Comparison of ENCODE assay signal across 14 cellular contexts in genomic region chr10:100888957-100889356, GRCh38. TPM values are rescaled to one million over a fixed set of nuclear protein-coding genes. Genes with fewer than 3 reads are reported as not detected.
DNase-seq lines count a peak whose midpoint lies in the region; ATAC-seq and TF ChIP-seq lines count a peak whose summit lies in the region.
"Had no signal": no experiment of that assay in that cellular context is flagged by ENCODE, and none has a peak within 500 bp of the region (broad histone marks: within the 10 kb centered on the region; RNA-seq: fewer than 3 reads in every experiment).

No MANE protein-coding gene starts in this region.

- H3K4me3 Mint-ChIP-seq in CD4-positive, alpha-beta memory T cell: no peak overlapping the region
- H3K4me3 Mint-ChIP-seq: CD8-positive, alpha-beta memory T cell; memory B cell had no signal

- H3K36me3 Mint-ChIP-seq in CD4-positive, alpha-beta memory T cell: no peaks in the 10 kb centered on the region
- H3K36me3 Mint-ChIP-seq: CD8-positive, alpha-beta memory T cell; memory B cell had no signal

- BruUV-seq in A673 (replicated peaks; lab: Mats Ljungman, UMichigan) (no TSS peak), PC-3 (replicated peaks; lab: Mats Ljungman, UMichigan) (no TSS peak)

- H3K9ac ChIP-seq in PC-3 (ENCODE audit: low read length): no peak overlapping the region

- H2AFZ ChIP-seq in PC-3 (ENCODE audit: low read length): no peak overlapping the region

- H3K9me3 ChIP-seq in A673 (ENCODE audit: low read depth, low read length, poor library complexity, severe bottlenecking) (no peaks in the 10 kb centered on the region), PC-3 (ENCODE audit: low read length) (no peaks in the 10 kb centered on the region)
- H3K9me3 ChIP-seq in CD4-positive, alpha-beta memory T cell (ENCODE audit: control insufficient read depth in 1 of 2, low read length in 2 of 2): no peaks in the 10 kb centered on the region
- H3K9me3 ChIP-seq: gastroesophageal sphincter, HAP-1 had no signal

- no peak overlapping the region for H3K4me3 ChIP-seq in A673 (ENCODE audit: low read depth, low read length, poor library complexity, severe bottlenecking)
- H3K4me3 ChIP-seq in GM12865 (ENCODE audit: low read depth, low read length): no peak overlapping the region
- H3K4me3 ChIP-seq in PC-3 (ENCODE audit: low read length): no peak overlapping the region
- H3K4me3 ChIP-seq in fibroblast of mammary gland (ENCODE audit: control insufficient read depth, low read depth, low read length): no peak overlapping the region
- no peak overlapping the region for H3K4me3 ChIP-seq in CD4-positive, alpha-beta memory T cell (ENCODE audit: low read length in 2 of 2)
- H3K4me3 ChIP-seq: gastroesophageal sphincter, HAP-1, SK-N-MC had no signal

- no peaks in the 10 kb centered on the region for H3F3A ChIP-seq in PC-3 (ENCODE audit: low read length, unreplicated experiment)

- H3K4me1 ChIP-seq in A673 (ENCODE audit: insufficient read depth, low read length, poor library complexity, severe bottlenecking): peaks cover 35% of the 10 kb centered on the region
- peaks cover 20% of the 10 kb centered on the region for H3K4me1 ChIP-seq in PC-3 (ENCODE audit: insufficient read depth, low read length)
- no peaks in the 10 kb centered on the region for H3K4me1 ChIP-seq in CD4-positive, alpha-beta memory T cell (ENCODE audit: insufficient read depth, low read length)

- H3K27ac Mint-ChIP-seq in CD4-positive, alpha-beta memory T cell: no peak overlapping the region
- H3K27ac Mint-ChIP-seq: memory B cell had no signal

- H3K9me2 ChIP-seq in PC-3 (replicated peaks; ENCODE audit: low read length): no peaks in the 10 kb centered on the region

- no peak overlapping the region for H3K27ac ChIP-seq in A673 (ENCODE audit: low read depth, low read length, poor library complexity, severe bottlenecking)
- H3K27ac ChIP-seq in PC-3 (ENCODE audit: low read length): no peak overlapping the region
- H3K27ac ChIP-seq in CD4-positive, alpha-beta memory T cell (ENCODE audit: low read depth, low read length): no peak overlapping the region
- H3K27ac ChIP-seq: gastroesophageal sphincter, SK-N-MC had no signal

- H4K20me1 ChIP-seq in PC-3 (ENCODE audit: low read length): no peaks in the 10 kb centered on the region

- TF ChIP-seq CTCF in A673 (conservative IDR thresholded peaks at IDR 0.05; ENCODE audit: low read depth, low read length) (peak; percentile 59), GM12865 (IDR thresholded peaks at IDR 0.05; ENCODE audit: insufficient read depth, low read depth, low read length, missing control alignments) (peak; percentile 15), PC-3 (conservative IDR thresholded peaks at IDR 0.05; ENCODE audit: low read depth, low read length) (peak; percentile 47), fibroblast of mammary gland (conservative IDR thresholded peaks at IDR 0.05; ENCODE audit: control insufficient read depth, insufficient read depth, low read depth, low read length) (peak; percentile 38)

- no peaks in the 10 kb centered on the region for H3K79me2 ChIP-seq in PC-3 (ENCODE audit: low read length)

- no peaks in the 10 kb centered on the region for H3K4me1 Mint-ChIP-seq in CD4-positive, alpha-beta memory T cell
- H3K4me1 Mint-ChIP-seq: CD8-positive, alpha-beta memory T cell; memory B cell had no signal

- H3K9me3 Mint-ChIP-seq in CD4-positive, alpha-beta memory T cell: no peaks in the 10 kb centered on the region
- H3K9me3 Mint-ChIP-seq: CD8-positive, alpha-beta memory T cell; memory B cell had no signal

- intact Hi-C loops in A673 (cut with micrococcal nuclease; ENCODE audit: unreplicated experiment): no loop called here
- intact Hi-C loops in PC-3 (cut with micrococcal nuclease): no loop called here
- intact Hi-C loops in CD4-positive, alpha-beta memory T cell (cut with micrococcal nuclease): no loop called here

- ATAC-seq in PC-3: no peak
- ATAC-seq: gastroesophageal sphincter had no signal

- POLR2A ChIA-PET in A673 (lab: Charles Lee; ENCODE audit: low non-redundant PET): no interaction called here
- POLR2A ChIA-PET in PC-3 (lab: Charles Lee; ENCODE audit: unreplicated experiment): interaction anchor here (0.6 to 0.7 kb wide), 2 partner anchors 34 to 353 kb away, joined by 3 read pairs; partner anchors contain the start of gene HIF1AN
- POLR2A ChIA-PET in CD4-positive, alpha-beta memory T cell (lab: Charles Lee; ENCODE audit: partially characterized antibody): no interaction called here

- H3K27me3 ChIP-seq in A673 (replicated peaks; ENCODE audit: insufficient read depth, low read depth, low read length, poor library complexity) (no peaks in the 10 kb centered on the region), PC-3 (ENCODE audit: low read length) (no peaks in the 10 kb centered on the region)
- H3K27me3 ChIP-seq in CD4-positive, alpha-beta memory T cell (ENCODE audit: insufficient read depth, low read length): no peaks in the 10 kb centered on the region

- DNase-seq in A673 (ENCODE audit: low spot score): peak; percentile 50
- no peak for DNase-seq in GM12865 (ENCODE audit: low read depth)
- no peak for DNase-seq in PC-3
- DNase-seq in fibroblast of mammary gland (ENCODE audit: low read depth): peak; percentile 35
- no peak for DNase-seq in activated CD4-positive, alpha-beta T cell treated with anti-CD3 and anti-CD28 coated beads, Interleukin-2, amount 50 U/mL, for 48 hours
- DNase-seq in putamen (ENCODE audit: low spot score): no peak
- DNase-seq in CD4-positive, alpha-beta memory T cell: no peak
- no peak for DNase-seq in HuH-7 (ENCODE audit: low spot score)
- DNase-seq: CD8-positive, alpha-beta memory T cell; NCI-H2029 had no signal

- H3K4me2 ChIP-seq in PC-3 (ENCODE audit: low read length): no peak overlapping the region

- H3K27me3 Mint-ChIP-seq in CD4-positive, alpha-beta memory T cell: peaks cover 16 to 25% of the 10 kb centered on the region in 2 donors

- no peaks in the 10 kb centered on the region for H3K36me3 ChIP-seq in A673 (ENCODE audit: insufficient read depth, low read length, poor library complexity, severe bottlenecking)
- no peaks in the 10 kb centered on the region for H3K36me3 ChIP-seq in PC-3 (ENCODE audit: low read depth, low read length)
- no peaks in the 10 kb centered on the region for H3K36me3 ChIP-seq in CD4-positive, alpha-beta memory T cell (ENCODE audit: insufficient read depth, low read length)
- H3K36me3 ChIP-seq: gastroesophageal sphincter, HAP-1 had no signal

- CTCF ChIA-PET in A673 (lab: Charles Lee) (interaction anchor here (0.7 to 1.2 kb wide), 3 partner anchors 11 to 23 kb away, joined by 3 to 4 read pairs (median 3); no protein-coding TSS in a partner anchor), PC-3 (lab: Charles Lee) (no interaction called here)
- CTCF ChIA-PET in CD4-positive, alpha-beta memory T cell (lab: Charles Lee; ENCODE audit: partially characterized antibody): interaction anchor here (0.7 to 1.0 kb wide), 3 partner anchors 10 to 328 kb away, joined by 3 to 4 read pairs (median 4); no protein-coding TSS in a partner anchor

RNA-seq across cellular contexts. Expression of gene SLF2, which starts 23.8 kb away (rescaled TPM):
- 34.6 and 39.4 TPM in 2 replicates for total RNA-seq in A673 (2021)
- 18.5 and 19.5 TPM in 2 replicates for total RNA-seq in PC-3 (2014; rRNA removed)
- total RNA-seq in CD4-positive, alpha-beta memory T cell: 10 to 100 TPM; 46.3 to 49.3 TPM
- 10 to 100 TPM in 1 of 2 donors, 1 to 10 TPM in 1; 5.9 to 18.3 TPM for polyA plus RNA-seq in CD4-positive, alpha-beta memory T cell

Comparison
In these comparisons a context has a peak if more than half of its experiments do, and no peak if none do; other contexts are left out.
1. DNase-seq: peak in A673 (single experiment) and fibroblast of mammary gland (single experiment); none in GM12865 (single experiment), PC-3 (single experiment), activated CD4-positive, alpha-beta T cell treated with anti-CD3 and anti-CD28 coated beads, Interleukin-2, amount 50 U/mL, for 48 hours (0 of 2), putamen (single experiment), CD4-positive, alpha-beta memory T cell (0 of 5) and HuH-7 (single experiment).
2. Peak in every context shown above with its lines, with median percentiles within 50 percentile points of each other: CTCF ChIP-seq.